8 cellular contexts compared by ENCODE assay signal in the genomic region with DNA sequence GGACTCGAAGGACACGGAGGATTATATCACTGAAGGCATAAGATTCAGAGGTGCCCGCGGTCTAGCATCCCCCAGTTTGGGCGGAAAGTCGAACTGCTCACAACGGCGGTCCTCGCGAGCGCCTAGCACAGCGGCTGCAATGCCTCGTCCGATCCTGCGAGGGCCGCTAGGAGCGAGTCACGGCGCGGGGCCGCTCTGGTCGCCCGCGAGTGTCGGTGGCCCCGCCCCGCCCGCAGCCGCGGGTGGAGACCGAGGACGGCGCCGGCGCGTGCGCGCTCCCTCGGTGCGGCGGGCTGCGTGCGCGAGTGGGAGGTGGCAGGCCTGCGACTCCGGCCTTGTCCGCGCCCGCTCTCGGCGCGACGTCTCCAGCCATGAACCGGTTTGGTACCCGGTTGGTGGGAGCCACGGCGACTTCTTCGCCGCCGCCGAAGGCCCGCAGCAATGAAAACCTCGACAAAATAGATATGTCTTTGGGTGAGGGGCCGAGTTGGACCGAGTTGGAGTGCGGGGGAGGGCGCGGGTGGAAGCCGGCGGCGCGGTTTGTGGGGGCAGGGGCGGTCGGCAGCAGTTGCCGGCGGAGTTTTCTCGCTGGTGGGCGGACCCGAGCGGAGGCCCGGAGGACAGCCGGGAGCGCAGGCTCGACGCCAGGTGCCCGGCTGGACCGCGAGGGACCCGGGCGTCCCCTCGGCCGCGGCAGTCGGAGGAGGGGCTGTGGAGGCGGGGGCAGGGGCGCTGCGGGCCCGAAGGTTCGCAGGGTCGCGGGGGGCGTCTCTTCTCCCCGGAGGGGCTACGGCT. TPM values are rescaled to one million over a fixed set of nuclear protein-coding genes. Genes with fewer than 3 reads are reported as not detected.
DNase-seq lines count a peak whose midpoint lies in the region; ATAC-seq and TF ChIP-seq lines count a peak whose summit lies in the region.

A gene with protein sequence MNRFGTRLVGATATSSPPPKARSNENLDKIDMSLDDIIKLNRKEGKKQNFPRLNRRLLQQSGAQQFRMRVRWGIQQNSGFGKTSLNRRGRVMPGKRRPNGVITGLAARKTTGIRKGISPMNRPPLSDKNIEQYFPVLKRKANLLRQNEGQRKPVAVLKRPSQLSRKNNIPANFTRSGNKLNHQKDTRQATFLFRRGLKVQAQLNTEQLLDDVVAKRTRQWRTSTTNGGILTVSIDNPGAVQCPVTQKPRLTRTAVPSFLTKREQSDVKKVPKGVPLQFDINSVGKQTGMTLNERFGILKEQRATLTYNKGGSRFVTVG (plus strand): TSS at position 283 of the 795 bp plus-strand sequence. CDS start 89 bp downstream, at position 372.

- ATAC-seq in DND-41 (ENCODE audit: insufficient read depth, low read depth), result peak; percentile 71
- peak; percentile 71 for ATAC-seq in GM21786 (IDR thresholded peaks at IDR 0.05; ENCODE audit: unreplicated experiment)
- ATAC-seq in naive thymus-derived CD4-positive, alpha-beta T cell, result peak; percentile 89
- ATAC-seq in stimulated activated memory B cell treated with anti-CD40 and anti-IgM and Interleukin-4, amounts not matched to agents 10 μg/mL and 1 μg/mL and 100 μg/mL, for 72 hours, result peak; percentile 95

- peaks cover 18% of the 10 kb centered on the region for H4K20me1 ChIP-seq in DND-41 (ENCODE audit: insufficient read depth, low read length)

- peak within 1 kb of the TSS; percentile 97 for H3K4me3 Mint-ChIP-seq in activated T-helper 1 cell treated with anti-CD3 and anti-CD28 coated beads, Interleukin-12 subunit alpha, Interleukin-12 subunit beta, Interleukin-2, Interleukin-4 antibody, amounts not matched to agents 30 ng/mL and 10 ng/mL and 1 ng/mL, durations not matched to agents 14 hours and 24 hours and 36 hours
- peak within 1 kb of the TSS; percentile 95 to 100 (median 98) for H3K4me3 Mint-ChIP-seq in naive thymus-derived CD4-positive, alpha-beta T cell
- H3K4me3 Mint-ChIP-seq in stimulated activated memory B cell treated with anti-CD40 and anti-IgM and Interleukin-4, amounts not matched to agents 10 μg/mL and 1 μg/mL and 100 μg/mL, for 72 hours, result peak within 1 kb of the TSS; percentile 90

- H3K27me3 Mint-ChIP-seq in activated T-helper 1 cell treated with anti-CD3 and anti-CD28 coated beads, Interleukin-12 subunit alpha, Interleukin-12 subunit beta, Interleukin-2, Interleukin-4 antibody, amounts not matched to agents 30 ng/mL and 10 ng/mL and 1 ng/mL, durations not matched to agents 14 hours and 24 hours and 36 hours (ENCODE audit: insufficient read depth), result peaks cover 13% of the 10 kb centered on the region
- no peaks in the 10 kb centered on the region for H3K27me3 Mint-ChIP-seq in naive thymus-derived CD4-positive, alpha-beta T cell
- H3K27me3 Mint-ChIP-seq in stimulated activated memory B cell treated with anti-CD40 and anti-IgM and Interleukin-4, amounts not matched to agents 10 μg/mL and 1 μg/mL and 100 μg/mL, for 72 hours, result no peaks in the 10 kb centered on the region

- H3K36me3 ChIP-seq in DND-41 (ENCODE audit: insufficient read depth, low read length), result no peaks in the 10 kb centered on the region; the same call in 1 of the 2 replicates
- H3K36me3 ChIP-seq in naive thymus-derived CD4-positive, alpha-beta T cell (ENCODE audit: control insufficient read depth in 2 of 3, insufficient read depth in 3 of 3, low read length in 3 of 3), result peaks cover 0 to 7% (median 0%) of the 10 kb centered on the region in 3 experiments

- H3K79me2 ChIP-seq in DND-41 (ENCODE audit: insufficient read depth, low read length), result peaks cover 29% of the 10 kb centered on the region

- H3K4me3 ChIP-seq in DND-41 (ENCODE audit: low read depth in 1 of 2, low read length in 2 of 2), result peak within 1 kb of the TSS; percentile 59 to 80
- peak within 1 kb of the TSS; percentile 85 for H3K4me3 ChIP-seq in naive thymus-derived CD4-positive, alpha-beta T cell (ENCODE audit: low read length)

- peaks cover 44% of the 10 kb centered on the region for H3K4me1 Mint-ChIP-seq in activated T-helper 1 cell treated with anti-CD3 and anti-CD28 coated beads, Interleukin-12 subunit alpha, Interleukin-12 subunit beta, Interleukin-2, Interleukin-4 antibody, amounts not matched to agents 30 ng/mL and 10 ng/mL and 1 ng/mL, durations not matched to agents 14 hours and 24 hours and 36 hours (ENCODE audit: low read depth)
- peaks cover 27 to 61% (median 52%) of the 10 kb centered on the region in 7 donors for H3K4me1 Mint-ChIP-seq in naive thymus-derived CD4-positive, alpha-beta T cell
- peaks cover 58% of the 10 kb centered on the region for H3K4me1 Mint-ChIP-seq in stimulated activated memory B cell treated with anti-CD40 and anti-IgM and Interleukin-4, amounts not matched to agents 10 μg/mL and 1 μg/mL and 100 μg/mL, for 72 hours

- H3K9me3 Mint-ChIP-seq in activated T-helper 1 cell treated with anti-CD3 and anti-CD28 coated beads, Interleukin-12 subunit alpha, Interleukin-12 subunit beta, Interleukin-2, Interleukin-4 antibody, amounts not matched to agents 30 ng/mL and 10 ng/mL and 1 ng/mL, durations not matched to agents 14 hours and 24 hours and 36 hours, result no peaks in the 10 kb centered on the region
- H3K9me3 Mint-ChIP-seq in naive thymus-derived CD4-positive, alpha-beta T cell, result peaks cover 0 to 4% (median 0%) of the 10 kb centered on the region in 11 donors
- no peaks in the 10 kb centered on the region for H3K9me3 Mint-ChIP-seq in stimulated activated memory B cell treated with anti-CD40 and anti-IgM and Interleukin-4, amounts not matched to agents 10 μg/mL and 1 μg/mL and 100 μg/mL, for 72 hours

- intact Hi-C loops in activated T-helper 1 cell treated with anti-CD3 and anti-CD28 coated beads, Interleukin-12 subunit alpha, Interleukin-12 subunit beta, Interleukin-2, Interleukin-4 antibody, amounts not matched to agents 30 ng/mL and 10 ng/mL and 1 ng/mL, durations not matched to agents 14 hours and 24 hours and 36 hours (cut with micrococcal nuclease), result loop anchor here (1.0 to 5.0 kb wide), 4 partner anchors 12 to 323 kb away; a partner anchor contains a TSS
- intact Hi-C loops in naive thymus-derived CD4-positive, alpha-beta T cell (cut with micrococcal nuclease), result loop anchor here (1.0 to 5.0 kb wide), 9 partner anchors 12 to 451 kb away; a partner anchor contains a TSS

- TF ChIP-seq CTCF in DND-41 (IDR thresholded peaks at IDR 0.05; ENCODE audit: borderline replicate concordance, extremely low read depth, low read length, poor library complexity, severe bottlenecking), result peak; percentile 59

- H3K36me3 Mint-ChIP-seq in activated T-helper 1 cell treated with anti-CD3 and anti-CD28 coated beads, Interleukin-12 subunit alpha, Interleukin-12 subunit beta, Interleukin-2, Interleukin-4 antibody, amounts not matched to agents 30 ng/mL and 10 ng/mL and 1 ng/mL, durations not matched to agents 14 hours and 24 hours and 36 hours (ENCODE audit: low read depth), result peaks cover 1% of the 10 kb centered on the region
- peaks cover 0 to 1% (median 0%) of the 10 kb centered on the region in 5 donors for H3K36me3 Mint-ChIP-seq in naive thymus-derived CD4-positive, alpha-beta T cell
- peaks cover 15% of the 10 kb centered on the region for H3K36me3 Mint-ChIP-seq in stimulated activated memory B cell treated with anti-CD40 and anti-IgM and Interleukin-4, amounts not matched to agents 10 μg/mL and 1 μg/mL and 100 μg/mL, for 72 hours

- H3K27ac Mint-ChIP-seq in activated T-helper 1 cell treated with anti-CD3 and anti-CD28 coated beads, Interleukin-12 subunit alpha, Interleukin-12 subunit beta, Interleukin-2, Interleukin-4 antibody, amounts not matched to agents 30 ng/mL and 10 ng/mL and 1 ng/mL, durations not matched to agents 14 hours and 24 hours and 36 hours, result peak within 1 kb of the TSS; percentile 95
- peak within 1 kb of the TSS; percentile 95 to 100 (median 99) for H3K27ac Mint-ChIP-seq in naive thymus-derived CD4-positive, alpha-beta T cell
- peak within 1 kb of the TSS; percentile 84 for H3K27ac Mint-ChIP-seq in stimulated activated memory B cell treated with anti-CD40 and anti-IgM and Interleukin-4, amounts not matched to agents 10 μg/mL and 1 μg/mL and 100 μg/mL, for 72 hours

- CTCF ChIA-PET in naive thymus-derived CD4-positive, alpha-beta T cell (lab: Charles Lee), result interaction anchor here (0.6 to 1.0 kb wide), 2 partner anchors 36 to 191 kb away, joined by 3 to 4 read pairs; no protein-coding TSS in a partner anchor

- peaks cover 16% of the 10 kb centered on the region for H3K27me3 ChIP-seq in DND-41 (ENCODE audit: insufficient read depth, low read length, poor library complexity)
- H3K27me3 ChIP-seq in naive thymus-derived CD4-positive, alpha-beta T cell (ENCODE audit: control insufficient read depth in 2 of 2, insufficient read depth in 2 of 2, low read length in 2 of 2), result no peaks in the 10 kb centered on the region

- peak within 1 kb of the TSS; percentile 80 for H2AFZ ChIP-seq in DND-41 (ENCODE audit: low read depth, low read length)

- no peaks in the 10 kb centered on the region for H3K9me3 ChIP-seq in DND-41 (ENCODE audit: insufficient read depth, low read length, severe bottlenecking)
- no peaks in the 10 kb centered on the region for H3K9me3 ChIP-seq in naive thymus-derived CD4-positive, alpha-beta T cell (ENCODE audit: control insufficient read depth in 2 of 3, low read length in 3 of 3)

- H3K27ac ChIP-seq in DND-41 (ENCODE audit: low read length), result peak within 1 kb of the TSS; percentile 45
- H3K27ac ChIP-seq in naive thymus-derived CD4-positive, alpha-beta T cell (ENCODE audit: low read depth, low read length), result peak within 1 kb of the TSS; percentile 94

- POLR2A ChIA-PET in naive thymus-derived CD4-positive, alpha-beta T cell (lab: Charles Lee), result interaction anchor here (0.6 to 1.9 kb wide), 10 partner anchors 11 to 243 kb away, joined by 3 to 22 read pairs (median 7); a partner anchor contains a TSS

- peak; percentile 77 for DNase-seq in DND-41
- DNase-seq in Kasumi-1 (lab: John Stamatoyannopoulos, UW), result peak; percentile 72 to 73
- peak; percentile 89 for DNase-seq in RPMI7951 (ENCODE audit: low read depth)
- DNase-seq in activated T-helper 1 cell treated with anti-CD3 and anti-CD28 coated beads, Interleukin-12 subunit alpha, Interleukin-12 subunit beta, Interleukin-2, Interleukin-4 antibody, amounts not matched to agents 30 ng/mL and 10 ng/mL and 1 ng/mL, durations not matched to agents 14 hours and 24 hours and 36 hours (ENCODE audit: low spot score), result peak; percentile 85
- DNase-seq in fibroblast of gingiva (ENCODE audit: low read depth), result peak; percentile 86
- DNase-seq in naive thymus-derived CD4-positive, alpha-beta T cell, result peak; percentile 79 to 93 (median 88)

- H3K4me1 ChIP-seq in DND-41 (ENCODE audit: insufficient read depth, low read length), result peaks cover 33% of the 10 kb centered on the region
- H3K4me1 ChIP-seq in naive thymus-derived CD4-positive, alpha-beta T cell (ENCODE audit: control insufficient read depth in 2 of 2, insufficient read depth in 2 of 2, low read length in 2 of 2), result peaks cover 11 to 32% of the 10 kb centered on the region in 2 donors

- peak within 1 kb of the TSS; percentile 94 for H3K4me2 ChIP-seq in DND-41 (ENCODE audit: insufficient read depth, low read length)

- H3K9ac ChIP-seq in DND-41 (ENCODE audit: low read depth, low read length), result peak within 1 kb of the TSS; percentile 74

RNA-seq across cellular contexts. Expression of the gene that starts here (rescaled TPM):
- total RNA-seq in RPMI7951 (2014; rRNA removed; shearing (Covaris generic)), result 72.6 and 77.9 TPM in 2 replicates
- total RNA-seq in activated T-helper 1 cell treated with anti-CD3 and anti-CD28 coated beads, Interleukin-12 subunit alpha, Interleukin-12 subunit beta, Interleukin-2, Interleukin-4 antibody, amounts not matched to agents 30 ng/mL and 10 ng/mL and 1 ng/mL, durations not matched to agents 14 hours and 24 hours and 36 hours, result 59.0 and 77.2 TPM in 2 replicates
- total RNA-seq in naive thymus-derived CD4-positive, alpha-beta T cell, result 10 to 100 TPM; 45.6 to 63.4 (median 58.0) TPM
- polyA plus RNA-seq in naive thymus-derived CD4-positive, alpha-beta T cell, result 100 to 1,000 TPM in 1 of 2 donors, 10 to 100 TPM in 1; 81.0 to 102 TPM

Comparison
In these comparisons a context has a peak if more than half of its experiments do, and no peak if none do; other contexts are left out.
1. Peak in every context shown above with its lines: DNase-seq, ATAC-seq, H3K4me3 ChIP-seq and H3K27ac ChIP-seq.